Comparison of ENCODE assay signal across 1 cellular context in the genomic region with DNA sequence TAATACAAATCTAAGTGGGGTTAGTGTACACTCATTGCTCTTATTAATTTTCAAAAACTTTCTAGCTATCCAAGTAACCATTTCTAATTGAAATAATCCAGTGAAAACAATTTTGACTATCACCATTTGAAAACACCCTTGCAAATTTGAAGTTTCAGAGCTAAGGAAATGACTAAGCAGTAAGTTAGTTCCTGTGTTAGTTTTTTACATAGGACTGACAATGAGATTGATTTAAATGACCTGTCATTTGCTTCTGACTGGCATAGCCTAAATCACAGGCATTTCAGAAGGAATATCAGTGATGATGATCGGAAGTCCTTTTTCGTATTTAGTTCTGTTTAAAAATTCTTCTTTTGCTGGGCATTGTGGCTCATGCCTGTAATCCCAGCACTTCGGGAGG.
A peak's percentile ranks its signal among the peaks of the same experiment; 100 is the strongest.
TF ChIP-seq lines count a peak whose summit lies in the region.

No MANE protein-coding gene starts in this region.

TF ChIP-seq in K562, 482 proteins besides CTCF, POLR2A, EP300 and RAD21 (continues in another document):
- TF ChIP-seq, protein P1, sequence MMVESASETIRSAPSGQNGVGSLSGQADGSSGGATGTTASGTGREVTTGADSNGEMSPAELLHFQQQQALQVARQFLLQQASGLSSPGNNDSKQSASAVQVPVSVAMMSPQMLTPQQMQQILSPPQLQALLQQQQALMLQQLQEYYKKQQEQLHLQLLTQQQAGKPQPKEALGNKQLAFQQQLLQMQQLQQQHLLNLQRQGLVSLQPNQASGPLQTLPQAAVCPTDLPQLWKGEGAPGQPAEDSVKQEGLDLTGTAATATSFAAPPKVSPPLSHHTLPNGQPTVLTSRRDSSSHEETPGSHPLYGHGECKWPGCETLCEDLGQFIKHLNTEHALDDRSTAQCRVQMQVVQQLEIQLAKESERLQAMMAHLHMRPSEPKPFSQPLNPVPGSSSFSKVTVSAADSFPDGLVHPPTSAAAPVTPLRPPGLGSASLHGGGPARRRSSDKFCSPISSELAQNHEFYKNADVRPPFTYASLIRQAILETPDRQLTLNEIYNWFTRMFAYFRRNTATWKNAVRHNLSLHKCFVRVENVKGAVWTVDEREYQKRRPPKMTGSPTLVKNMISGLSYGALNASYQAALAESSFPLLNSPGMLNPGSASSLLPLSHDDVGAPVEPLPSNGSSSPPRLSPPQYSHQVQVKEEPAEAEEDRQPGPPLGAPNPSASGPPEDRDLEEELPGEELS (CRISPR knock-in tag; IDR thresholded peaks at IDR 0.05; ENCODE audit: borderline replicate concordance), result no peak
- TF ChIP-seq KDM1A (IDR thresholded peaks at IDR 0.05), result peak in 1 of 2 experiments; percentile 22; a peak in 1 of 4 replicates
- no peak for TF ChIP-seq NCOA4 (IDR thresholded peaks at IDR 0.05; ENCODE audit: partially characterized antibody)
- no peak for TF ChIP-seq ZNF76 (CRISPR knock-in tag; IDR thresholded peaks at IDR 0.05; ENCODE audit: borderline replicate concordance)
- TF ChIP-seq TEAD1 (CRISPR knock-in tag; IDR thresholded peaks at IDR 0.05), result no peak
- TF ChIP-seq, protein P2, sequence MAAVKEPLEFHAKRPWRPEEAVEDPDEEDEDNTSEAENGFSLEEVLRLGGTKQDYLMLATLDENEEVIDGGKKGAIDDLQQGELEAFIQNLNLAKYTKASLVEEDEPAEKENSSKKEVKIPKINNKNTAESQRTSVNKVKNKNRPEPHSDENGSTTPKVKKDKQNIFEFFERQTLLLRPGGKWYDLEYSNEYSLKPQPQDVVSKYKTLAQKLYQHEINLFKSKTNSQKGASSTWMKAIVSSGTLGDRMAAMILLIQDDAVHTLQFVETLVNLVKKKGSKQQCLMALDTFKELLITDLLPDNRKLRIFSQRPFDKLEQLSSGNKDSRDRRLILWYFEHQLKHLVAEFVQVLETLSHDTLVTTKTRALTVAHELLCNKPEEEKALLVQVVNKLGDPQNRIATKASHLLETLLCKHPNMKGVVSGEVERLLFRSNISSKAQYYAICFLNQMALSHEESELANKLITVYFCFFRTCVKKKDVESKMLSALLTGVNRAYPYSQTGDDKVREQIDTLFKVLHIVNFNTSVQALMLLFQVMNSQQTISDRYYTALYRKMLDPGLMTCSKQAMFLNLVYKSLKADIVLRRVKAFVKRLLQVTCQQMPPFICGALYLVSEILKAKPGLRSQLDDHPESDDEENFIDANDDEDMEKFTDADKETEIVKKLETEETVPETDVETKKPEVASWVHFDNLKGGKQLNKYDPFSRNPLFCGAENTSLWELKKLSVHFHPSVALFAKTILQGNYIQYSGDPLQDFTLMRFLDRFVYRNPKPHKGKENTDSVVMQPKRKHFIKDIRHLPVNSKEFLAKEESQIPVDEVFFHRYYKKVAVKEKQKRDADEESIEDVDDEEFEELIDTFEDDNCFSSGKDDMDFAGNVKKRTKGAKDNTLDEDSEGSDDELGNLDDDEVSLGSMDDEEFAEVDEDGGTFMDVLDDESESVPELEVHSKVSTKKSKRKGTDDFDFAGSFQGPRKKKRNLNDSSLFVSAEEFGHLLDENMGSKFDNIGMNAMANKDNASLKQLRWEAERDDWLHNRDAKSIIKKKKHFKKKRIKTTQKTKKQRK (IDR thresholded peaks at IDR 0.05; ENCODE audit: borderline replicate concordance, low read depth, low read length), result no peak
- TF ChIP-seq, protein P3, sequence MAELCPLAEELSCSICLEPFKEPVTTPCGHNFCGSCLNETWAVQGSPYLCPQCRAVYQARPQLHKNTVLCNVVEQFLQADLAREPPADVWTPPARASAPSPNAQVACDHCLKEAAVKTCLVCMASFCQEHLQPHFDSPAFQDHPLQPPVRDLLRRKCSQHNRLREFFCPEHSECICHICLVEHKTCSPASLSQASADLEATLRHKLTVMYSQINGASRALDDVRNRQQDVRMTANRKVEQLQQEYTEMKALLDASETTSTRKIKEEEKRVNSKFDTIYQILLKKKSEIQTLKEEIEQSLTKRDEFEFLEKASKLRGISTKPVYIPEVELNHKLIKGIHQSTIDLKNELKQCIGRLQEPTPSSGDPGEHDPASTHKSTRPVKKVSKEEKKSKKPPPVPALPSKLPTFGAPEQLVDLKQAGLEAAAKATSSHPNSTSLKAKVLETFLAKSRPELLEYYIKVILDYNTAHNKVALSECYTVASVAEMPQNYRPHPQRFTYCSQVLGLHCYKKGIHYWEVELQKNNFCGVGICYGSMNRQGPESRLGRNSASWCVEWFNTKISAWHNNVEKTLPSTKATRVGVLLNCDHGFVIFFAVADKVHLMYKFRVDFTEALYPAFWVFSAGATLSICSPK (IDR thresholded peaks at IDR 0.05; ENCODE audit: borderline replicate concordance), result no peak
- TF ChIP-seq CREM (IDR thresholded peaks at IDR 0.05; ENCODE audit: low read depth), result no peak
- TF ChIP-seq GABPA (tag; conservative IDR thresholded peaks at IDR 0.05; ENCODE audit: low read depth), result no peak
- TF ChIP-seq ZNF75A (CRISPR knock-in tag; IDR thresholded peaks at IDR 0.05), result no peak
- no peak for TF ChIP-seq CSDE1 (IDR thresholded peaks at IDR 0.05)
- TF ChIP-seq, protein P4, sequence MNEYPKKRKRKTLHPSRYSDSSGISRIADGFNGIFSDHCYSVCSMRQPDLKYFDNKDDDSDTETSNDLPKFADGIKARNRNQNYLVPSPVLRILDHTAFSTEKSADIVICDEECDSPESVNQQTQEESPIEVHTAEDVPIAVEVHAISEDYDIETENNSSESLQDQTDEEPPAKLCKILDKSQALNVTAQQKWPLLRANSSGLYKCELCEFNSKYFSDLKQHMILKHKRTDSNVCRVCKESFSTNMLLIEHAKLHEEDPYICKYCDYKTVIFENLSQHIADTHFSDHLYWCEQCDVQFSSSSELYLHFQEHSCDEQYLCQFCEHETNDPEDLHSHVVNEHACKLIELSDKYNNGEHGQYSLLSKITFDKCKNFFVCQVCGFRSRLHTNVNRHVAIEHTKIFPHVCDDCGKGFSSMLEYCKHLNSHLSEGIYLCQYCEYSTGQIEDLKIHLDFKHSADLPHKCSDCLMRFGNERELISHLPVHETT (CRISPR knock-in tag; conservative IDR thresholded peaks at IDR 0.05 in 1 of 2, IDR thresholded peaks at IDR 0.05 in 1 of 2), result no peak
- TF ChIP-seq, protein P5, sequence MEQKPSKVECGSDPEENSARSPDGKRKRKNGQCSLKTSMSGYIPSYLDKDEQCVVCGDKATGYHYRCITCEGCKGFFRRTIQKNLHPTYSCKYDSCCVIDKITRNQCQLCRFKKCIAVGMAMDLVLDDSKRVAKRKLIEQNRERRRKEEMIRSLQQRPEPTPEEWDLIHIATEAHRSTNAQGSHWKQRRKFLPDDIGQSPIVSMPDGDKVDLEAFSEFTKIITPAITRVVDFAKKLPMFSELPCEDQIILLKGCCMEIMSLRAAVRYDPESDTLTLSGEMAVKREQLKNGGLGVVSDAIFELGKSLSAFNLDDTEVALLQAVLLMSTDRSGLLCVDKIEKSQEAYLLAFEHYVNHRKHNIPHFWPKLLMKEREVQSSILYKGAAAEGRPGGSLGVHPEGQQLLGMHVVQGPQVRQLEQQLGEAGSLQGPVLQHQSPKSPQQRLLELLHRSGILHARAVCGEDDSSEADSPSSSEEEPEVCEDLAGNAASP (IDR thresholded peaks at IDR 0.05), result no peak
- TF ChIP-seq HDAC6 (IDR thresholded peaks at IDR 0.05; ENCODE audit: low read depth, low read length), result no peak
- no peak for TF ChIP-seq FOS (IDR thresholded peaks at IDR 0.05; ENCODE audit: extremely low read depth, insufficient read length)
- TF ChIP-seq, protein P6, sequence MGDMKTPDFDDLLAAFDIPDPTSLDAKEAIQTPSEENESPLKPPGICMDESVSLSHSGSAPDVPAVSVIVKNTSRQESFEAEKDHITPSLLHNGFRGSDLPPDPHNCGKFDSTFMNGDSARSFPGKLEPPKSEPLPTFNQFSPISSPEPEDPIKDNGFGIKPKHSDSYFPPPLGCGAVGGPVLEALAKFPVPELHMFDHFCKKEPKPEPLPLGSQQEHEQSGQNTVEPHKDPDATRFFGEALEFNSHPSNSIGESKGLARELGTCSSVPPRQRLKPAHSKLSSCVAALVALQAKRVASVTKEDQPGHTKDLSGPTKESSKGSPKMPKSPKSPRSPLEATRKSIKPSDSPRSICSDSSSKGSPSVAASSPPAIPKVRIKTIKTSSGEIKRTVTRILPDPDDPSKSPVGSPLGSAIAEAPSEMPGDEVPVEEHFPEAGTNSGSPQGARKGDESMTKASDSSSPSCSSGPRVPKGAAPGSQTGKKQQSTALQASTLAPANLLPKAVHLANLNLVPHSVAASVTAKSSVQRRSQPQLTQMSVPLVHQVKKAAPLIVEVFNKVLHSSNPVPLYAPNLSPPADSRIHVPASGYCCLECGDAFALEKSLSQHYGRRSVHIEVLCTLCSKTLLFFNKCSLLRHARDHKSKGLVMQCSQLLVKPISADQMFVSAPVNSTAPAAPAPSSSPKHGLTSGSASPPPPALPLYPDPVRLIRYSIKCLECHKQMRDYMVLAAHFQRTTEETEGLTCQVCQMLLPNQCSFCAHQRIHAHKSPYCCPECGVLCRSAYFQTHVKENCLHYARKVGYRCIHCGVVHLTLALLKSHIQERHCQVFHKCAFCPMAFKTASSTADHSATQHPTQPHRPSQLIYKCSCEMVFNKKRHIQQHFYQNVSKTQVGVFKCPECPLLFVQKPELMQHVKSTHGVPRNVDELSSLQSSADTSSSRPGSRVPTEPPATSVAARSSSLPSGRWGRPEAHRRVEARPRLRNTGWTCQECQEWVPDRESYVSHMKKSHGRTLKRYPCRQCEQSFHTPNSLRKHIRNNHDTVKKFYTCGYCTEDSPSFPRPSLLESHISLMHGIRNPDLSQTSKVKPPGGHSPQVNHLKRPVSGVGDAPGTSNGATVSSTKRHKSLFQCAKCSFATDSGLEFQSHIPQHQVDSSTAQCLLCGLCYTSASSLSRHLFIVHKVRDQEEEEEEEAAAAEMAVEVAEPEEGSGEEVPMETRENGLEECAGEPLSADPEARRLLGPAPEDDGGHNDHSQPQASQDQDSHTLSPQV (IDR thresholded peaks at IDR 0.05), result peak; percentile 57
- no peak for TF ChIP-seq SMARCC2 (IDR thresholded peaks at IDR 0.05; ENCODE audit: low read depth)
- TF ChIP-seq GATAD2A (IDR thresholded peaks at IDR 0.05), result no peak
- TF ChIP-seq, protein P7, sequence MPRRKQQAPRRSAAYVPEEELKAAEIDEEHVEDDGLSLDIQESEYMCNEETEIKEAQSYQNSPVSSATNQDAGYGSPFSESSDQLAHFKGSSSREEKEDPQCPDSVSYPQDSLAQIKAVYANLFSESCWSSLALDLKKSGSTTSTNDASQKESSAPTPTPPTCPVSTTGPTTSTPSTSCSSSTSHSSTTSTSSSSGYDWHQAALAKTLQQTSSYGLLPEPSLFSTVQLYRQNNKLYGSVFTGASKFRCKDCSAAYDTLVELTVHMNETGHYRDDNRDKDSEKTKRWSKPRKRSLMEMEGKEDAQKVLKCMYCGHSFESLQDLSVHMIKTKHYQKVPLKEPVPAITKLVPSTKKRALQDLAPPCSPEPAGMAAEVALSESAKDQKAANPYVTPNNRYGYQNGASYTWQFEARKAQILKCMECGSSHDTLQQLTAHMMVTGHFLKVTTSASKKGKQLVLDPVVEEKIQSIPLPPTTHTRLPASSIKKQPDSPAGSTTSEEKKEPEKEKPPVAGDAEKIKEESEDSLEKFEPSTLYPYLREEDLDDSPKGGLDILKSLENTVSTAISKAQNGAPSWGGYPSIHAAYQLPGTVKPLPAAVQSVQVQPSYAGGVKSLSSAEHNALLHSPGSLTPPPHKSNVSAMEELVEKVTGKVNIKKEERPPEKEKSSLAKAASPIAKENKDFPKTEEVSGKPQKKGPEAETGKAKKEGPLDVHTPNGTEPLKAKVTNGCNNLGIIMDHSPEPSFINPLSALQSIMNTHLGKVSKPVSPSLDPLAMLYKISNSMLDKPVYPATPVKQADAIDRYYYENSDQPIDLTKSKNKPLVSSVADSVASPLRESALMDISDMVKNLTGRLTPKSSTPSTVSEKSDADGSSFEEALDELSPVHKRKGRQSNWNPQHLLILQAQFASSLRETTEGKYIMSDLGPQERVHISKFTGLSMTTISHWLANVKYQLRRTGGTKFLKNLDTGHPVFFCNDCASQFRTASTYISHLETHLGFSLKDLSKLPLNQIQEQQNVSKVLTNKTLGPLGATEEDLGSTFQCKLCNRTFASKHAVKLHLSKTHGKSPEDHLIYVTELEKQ (CRISPR knock-in tag; IDR thresholded peaks at IDR 0.05), result peak; percentile 82
- TF ChIP-seq MXI1 (IDR thresholded peaks at IDR 0.05; ENCODE audit: low read depth, low read length), result no peak
- no peak for TF ChIP-seq NCOA6 (IDR thresholded peaks at IDR 0.05)
- TF ChIP-seq CREB1 (IDR thresholded peaks at IDR 0.05), result no peak
- TF ChIP-seq CREB1 (CRISPR knock-in tag; IDR thresholded peaks at IDR 0.05), result no peak
- TF ChIP-seq NFE2 (IDR thresholded peaks at IDR 0.05; ENCODE audit: low read depth), result peak; percentile 91
- TF ChIP-seq, protein P8, sequence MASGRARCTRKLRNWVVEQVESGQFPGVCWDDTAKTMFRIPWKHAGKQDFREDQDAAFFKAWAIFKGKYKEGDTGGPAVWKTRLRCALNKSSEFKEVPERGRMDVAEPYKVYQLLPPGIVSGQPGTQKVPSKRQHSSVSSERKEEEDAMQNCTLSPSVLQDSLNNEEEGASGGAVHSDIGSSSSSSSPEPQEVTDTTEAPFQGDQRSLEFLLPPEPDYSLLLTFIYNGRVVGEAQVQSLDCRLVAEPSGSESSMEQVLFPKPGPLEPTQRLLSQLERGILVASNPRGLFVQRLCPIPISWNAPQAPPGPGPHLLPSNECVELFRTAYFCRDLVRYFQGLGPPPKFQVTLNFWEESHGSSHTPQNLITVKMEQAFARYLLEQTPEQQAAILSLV (tag; IDR thresholded peaks at IDR 0.05), result no peak
- TF ChIP-seq, protein P9, sequence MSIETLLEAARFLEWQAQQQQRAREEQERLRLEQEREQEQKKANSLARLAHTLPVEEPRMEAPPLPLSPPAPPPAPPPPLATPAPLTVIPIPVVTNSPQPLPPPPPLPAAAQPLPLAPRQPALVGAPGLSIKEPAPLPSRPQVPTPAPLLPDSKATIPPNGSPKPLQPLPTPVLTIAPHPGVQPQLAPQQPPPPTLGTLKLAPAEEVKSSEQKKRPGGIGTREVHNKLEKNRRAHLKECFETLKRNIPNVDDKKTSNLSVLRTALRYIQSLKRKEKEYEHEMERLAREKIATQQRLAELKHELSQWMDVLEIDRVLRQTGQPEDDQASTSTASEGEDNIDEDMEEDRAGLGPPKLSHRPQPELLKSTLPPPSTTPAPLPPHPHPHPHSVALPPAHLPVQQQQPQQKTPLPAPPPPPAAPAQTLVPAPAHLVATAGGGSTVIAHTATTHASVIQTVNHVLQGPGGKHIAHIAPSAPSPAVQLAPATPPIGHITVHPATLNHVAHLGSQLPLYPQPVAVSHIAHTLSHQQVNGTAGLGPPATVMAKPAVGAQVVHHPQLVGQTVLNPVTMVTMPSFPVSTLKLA (conservative IDR thresholded peaks at IDR 0.05), result no peak
- 0 out of 2 replicates have a peak, but pooled peaks have one; percentile 30 for TF ChIP-seq MAFF (IDR thresholded peaks at IDR 0.05; ENCODE audit: low read length)
- TF ChIP-seq, protein P10, sequence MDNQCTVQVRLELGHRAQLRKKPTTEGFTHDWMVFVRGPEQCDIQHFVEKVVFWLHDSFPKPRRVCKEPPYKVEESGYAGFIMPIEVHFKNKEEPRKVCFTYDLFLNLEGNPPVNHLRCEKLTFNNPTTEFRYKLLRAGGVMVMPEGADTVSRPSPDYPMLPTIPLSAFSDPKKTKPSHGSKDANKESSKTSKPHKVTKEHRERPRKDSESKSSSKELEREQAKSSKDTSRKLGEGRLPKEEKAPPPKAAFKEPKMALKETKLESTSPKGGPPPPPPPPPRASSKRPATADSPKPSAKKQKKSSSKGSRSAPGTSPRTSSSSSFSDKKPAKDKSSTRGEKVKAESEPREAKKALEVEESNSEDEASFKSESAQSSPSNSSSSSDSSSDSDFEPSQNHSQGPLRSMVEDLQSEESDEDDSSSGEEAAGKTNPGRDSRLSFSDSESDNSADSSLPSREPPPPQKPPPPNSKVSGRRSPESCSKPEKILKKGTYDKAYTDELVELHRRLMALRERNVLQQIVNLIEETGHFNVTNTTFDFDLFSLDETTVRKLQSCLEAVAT (IDR thresholded peaks at IDR 0.05), result no peak
- no peak for TF ChIP-seq MCM7 (IDR thresholded peaks at IDR 0.05)
- TF ChIP-seq SAFB2 (IDR thresholded peaks at IDR 0.05; ENCODE audit: borderline replicate concordance, low read depth, low read length, severe bottlenecking), result no peak
